ENCODE assay signal across 8 cellular contexts in the genomic region with DNA sequence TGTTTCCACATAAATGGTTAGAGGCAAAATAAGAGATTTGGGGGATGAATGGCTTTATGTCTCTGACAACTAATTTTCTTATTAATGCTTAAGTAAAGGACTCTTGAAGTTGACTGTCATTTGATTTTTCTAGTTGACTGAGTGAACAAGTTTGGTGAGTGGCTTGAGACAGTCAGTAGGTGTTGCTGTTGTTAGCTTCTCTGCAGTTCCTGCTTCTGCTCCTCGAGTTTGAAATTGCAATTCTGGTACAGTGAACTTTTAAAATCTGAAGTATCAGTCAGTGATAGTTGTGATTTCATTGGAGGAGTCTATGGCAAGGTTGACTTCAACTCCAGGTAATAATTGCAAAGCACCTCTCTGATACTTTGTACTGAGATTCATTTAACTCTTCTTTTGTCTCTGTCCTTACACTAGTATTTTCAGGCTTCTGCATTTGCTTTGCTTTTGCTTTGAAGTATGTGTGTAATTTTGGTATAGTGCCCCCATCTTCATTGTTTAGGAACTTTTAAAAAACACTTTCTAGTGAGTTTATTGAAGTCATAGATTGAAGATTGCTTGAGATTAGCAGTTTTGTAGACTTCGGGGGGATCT. TPM values are rescaled to one million over a fixed set of nuclear protein-coding genes. Genes with fewer than 3 reads are reported as not detected.
DNase-seq lines count a peak whose midpoint lies in the region; ATAC-seq, FAIRE-seq and TF ChIP-seq lines count a peak whose summit lies in the region.

No MANE protein-coding gene starts in this region.

- peak; percentile 35 for TF ChIP-seq CTCF in D721Med (IDR thresholded peaks at IDR 0.05; ENCODE audit: insufficient read depth, missing control alignments)
- peak; percentile 39; the same call in 2 of the 3 replicates for TF ChIP-seq CTCF in H9 (conservative IDR thresholded peaks at IDR 0.05)

- H2AK5ac ChIP-seq in H9 (ENCODE audit: insufficient read length, low read length) = no peak overlapping the region
- no peak overlapping the region for H2AK5ac ChIP-seq in neuronal stem cell (ENCODE audit: low read depth, low read length)

- peak overlapping the region; percentile 54 to 92 for H3K4me3 Mint-ChIP-seq in H9

- H3K79me1 ChIP-seq in H9 (ENCODE audit: insufficient read depth, low read depth, low read length, poor library complexity, severe bottlenecking) = no peaks in the 10 kb centered on the region
- H3K79me1 ChIP-seq in neuronal stem cell (ENCODE audit: low read depth, low read length) = no peaks in the 10 kb centered on the region

- H3K4me2 ChIP-seq in H9 (ENCODE audit: insufficient read depth, insufficient read length, low read length) = peak overlapping the region; percentile 99
- H3K4me2 ChIP-seq in neuronal stem cell (ENCODE audit: insufficient read depth, low read length, poor library complexity, severe bottlenecking) = no peak overlapping the region

- H2BK20ac ChIP-seq in H9 (ENCODE audit: low read depth, low read length, poor library complexity, severe bottlenecking) = no peak overlapping the region

- no peak overlapping the region for H2BK120ac ChIP-seq in H9 (ENCODE audit: low read depth, low read length, poor library complexity, severe bottlenecking)
- no peak overlapping the region for H2BK120ac ChIP-seq in neuronal stem cell (ENCODE audit: low read depth, low read length)

- H3T11ph ChIP-seq in H9 (ENCODE audit: low read length) = no peak overlapping the region

- no peak for ATAC-seq in HG03108 (IDR thresholded peaks at IDR 0.05; ENCODE audit: unreplicated experiment)

- no CpG with 5 or more reads among the region's 2 CpGs for WGBS in H9 (ENCODE audit: extremely low coverage, insufficient read length, low lambda C conversion rate)
- WGBS in neuronal stem cell (ENCODE audit: extremely low coverage in 2 of 2, insufficient read length in 2 of 2, insufficient replicate concordance in 1 of 2), 2 donors = no CpG with 5 or more reads among the region's 2 CpGs

- no peak overlapping the region for H3K56ac ChIP-seq in H9 (ENCODE audit: insufficient read length, low read depth, low read length)

- H3K4me1 Mint-ChIP-seq in H9 = peaks cover 47 to 50% of the 10 kb centered on the region in 2 experiments

- H3K9me3 ChIP-seq in H9 (ENCODE audit: control insufficient read depth, low read depth, low read length) = no peaks in the 10 kb centered on the region
- H3K9me3 ChIP-seq in neuronal stem cell (replicated peaks in 1 of 2; ENCODE audit: control insufficient read depth in 2 of 2, insufficient read depth in 1 of 2, low read depth in 1 of 2, low read length in 2 of 2) = no peaks in the 10 kb centered on the region
- H3K9me3 ChIP-seq in effector memory CD4-positive, alpha-beta T cell (ENCODE audit: control insufficient read depth, low read length) = no peaks in the 10 kb centered on the region

- H3K27me3 ChIP-seq in H9 (ENCODE audit: insufficient read depth, low read length) (no peaks in the 10 kb centered on the region), neuronal stem cell (ENCODE audit: control insufficient read depth in 3 of 3, insufficient read depth in 3 of 3, low read depth in 1 of 3, low read length in 3 of 3) (no peaks in the 10 kb centered on the region)
- no peaks in the 10 kb centered on the region for H3K27me3 ChIP-seq in effector memory CD4-positive, alpha-beta T cell (replicated peaks; ENCODE audit: control insufficient read depth, insufficient read depth, low read length, poor library complexity, severe bottlenecking)

- no peak for DNase-seq in D721Med (ENCODE audit: insufficient read length, low spot score)
- DNase-seq in H9 = no peak
- peak; percentile 39 for DNase-seq in SW480 (ENCODE audit: low spot score)
- DNase-seq in epithelial cell of prostate (ENCODE audit: low read depth, low spot score) = no peak
- DNase-seq in neuronal stem cell (ENCODE audit: low spot score) = no peak
- DNase-seq in effector memory CD4-positive, alpha-beta T cell = no peak
- no peak for DNase-seq in NCI-H1092 (lab: John Stamatoyannopoulos, UW)

- H4K5ac ChIP-seq in H9 (ENCODE audit: insufficient read length, low read depth, low read length) = no peak overlapping the region

- FAIRE-seq in D721Med (lab: Jason Lieb, UNC) = no peak

- H2BK15ac ChIP-seq in H9 (ENCODE audit: low read depth, low read length) = no peak overlapping the region
- H2BK15ac ChIP-seq in neuronal stem cell (ENCODE audit: low read length) = no peak overlapping the region

- no peak overlapping the region for H2AFZ ChIP-seq in H9 (ENCODE audit: low read length)
- peak overlapping the region; percentile 14 for H2AFZ ChIP-seq in neuronal stem cell (ENCODE audit: low read length)

- H3K23me2 ChIP-seq in H9 (ENCODE audit: insufficient read length, low read depth, low read length, poor library complexity, severe bottlenecking) = peaks cover 10% of the 10 kb centered on the region

- no peak overlapping the region for H3K23ac ChIP-seq in H9 (ENCODE audit: insufficient read length, low read depth, low read length)
- H3K23ac ChIP-seq in neuronal stem cell (ENCODE audit: low read depth, low read length, poor library complexity) = no peak overlapping the region

- no peaks in the 10 kb centered on the region for H4K20me1 ChIP-seq in H9 (ENCODE audit: control insufficient read depth, insufficient read depth, insufficient read length)

- peaks cover 0 to 1% (median 0%) of the 10 kb centered on the region in 3 experiments; a peak in 2 of 7 replicates for H3K36me3 Mint-ChIP-seq in H9 (ENCODE audit: insufficient read depth in 1 of 3, low read depth in 3 of 3)

- H3K4ac ChIP-seq in H9 (ENCODE audit: low read depth, low read length) (no peak overlapping the region), neuronal stem cell (ENCODE audit: low read length) (no peak overlapping the region)

- no peaks in the 10 kb centered on the region; a peak in 1 of 5 replicates for H3K9me3 Mint-ChIP-seq in H9

- peaks cover 13% of the 10 kb centered on the region; the same call in 1 of the 2 replicates for H3K79me2 ChIP-seq in H9 (ENCODE audit: insufficient read depth, low read length)

- H2BK5ac ChIP-seq in H9 (ENCODE audit: insufficient read length, low read length) (no peak overlapping the region), neuronal stem cell (ENCODE audit: low read length) (no peak overlapping the region)

- H4K8ac ChIP-seq in H9 (replicated peaks; ENCODE audit: insufficient read length, low read depth, low read length) (no peak overlapping the region), neuronal stem cell (ENCODE audit: low read depth, low read length) (no peak overlapping the region)

- H4K91ac ChIP-seq in H9 (ENCODE audit: insufficient read length, low read depth, low read length) = no peak overlapping the region
- no peak overlapping the region for H4K91ac ChIP-seq in neuronal stem cell (ENCODE audit: low read depth, low read length, poor library complexity)

- no peak overlapping the region for H3K9ac ChIP-seq in H9 (ENCODE audit: extremely low read depth, insufficient read length, low read length)
- no peak overlapping the region for H3K9ac ChIP-seq in neuronal stem cell (ENCODE audit: low read depth, low read length, poor library complexity)

- peaks cover 18% of the 10 kb centered on the region for H3K4me1 ChIP-seq in H9 (ENCODE audit: insufficient read depth, low read length)
- peaks cover 6 to 11% of the 10 kb centered on the region in 2 donors for H3K4me1 ChIP-seq in neuronal stem cell (ENCODE audit: control insufficient read depth in 2 of 2, insufficient read depth in 1 of 2, low read depth in 1 of 2, low read length in 2 of 2)
- peaks cover 31% of the 10 kb centered on the region for H3K4me1 ChIP-seq in effector memory CD4-positive, alpha-beta T cell (ENCODE audit: control insufficient read depth, insufficient read depth, low read length, poor library complexity, severe bottlenecking)

- H3K18ac ChIP-seq in H9 (ENCODE audit: insufficient read length, low read depth, low read length) (no peak overlapping the region), neuronal stem cell (ENCODE audit: low read length) (no peak overlapping the region)

- H3K27ac ChIP-seq in H9 (ENCODE audit: insufficient read length, low read depth, low read length) = no peak overlapping the region
- peak overlapping the region; percentile 99 for H3K27ac ChIP-seq in epithelial cell of prostate
- no peak overlapping the region for H3K27ac ChIP-seq in neuronal stem cell (replicated peaks; ENCODE audit: low read length)
- no peak overlapping the region for H3K27ac ChIP-seq in effector memory CD4-positive, alpha-beta T cell (ENCODE audit: insufficient read depth, low read length, poor library complexity, severe bottlenecking)

- H2BK12ac ChIP-seq in H9 (ENCODE audit: insufficient read length, low read depth, low read length) = no peak overlapping the region
- H2BK12ac ChIP-seq in neuronal stem cell (ENCODE audit: low read length) = no peak overlapping the region

- no peaks in the 10 kb centered on the region for H3K36me3 ChIP-seq in neuronal stem cell (replicated peaks in 1 of 2; ENCODE audit: control insufficient read depth in 2 of 2, insufficient read depth in 2 of 2, low read length in 2 of 2)
- H3K36me3 ChIP-seq in effector memory CD4-positive, alpha-beta T cell (ENCODE audit: control insufficient read depth, insufficient read depth, low read length) = no peaks in the 10 kb centered on the region

- peak overlapping the region in 1 of 2 donors; percentile 17 for H3K4me3 ChIP-seq in neuronal stem cell (ENCODE audit: low read length in 2 of 2)
- H3K4me3 ChIP-seq in effector memory CD4-positive, alpha-beta T cell (ENCODE audit: insufficient read depth, low read depth, low read length, poor library complexity, severe bottlenecking) = no peak overlapping the region

- H3K27me3 Mint-ChIP-seq in H9 (ENCODE audit: low read depth) = no peaks in the 10 kb centered on the region

- no peak overlapping the region for H3K14ac ChIP-seq in H9 (ENCODE audit: insufficient read depth, low read length)
- no peak overlapping the region for H3K14ac ChIP-seq in neuronal stem cell (ENCODE audit: low read length)

- H3K27ac Mint-ChIP-seq in H9 = no peak overlapping the region

RNA-seq across cellular contexts. Expression of a gene that starts 2.5 kb away (rescaled TPM):
- total RNA-seq in H9 (2021) = 70.3 and 73.7 TPM in 2 replicates
- polyA plus RNA-seq in neuronal stem cell (2013, experiment 1 of 2) = 27.7 TPM
- polyA plus RNA-seq in neuronal stem cell (2013, experiment 2 of 2) = 27.2 TPM
